9 cellular contexts compared by ENCODE assay signal in genomic region chrX:130393451-130394074, GRCh38. TPM values are rescaled to one million over a fixed set of nuclear protein-coding genes. Genes with fewer than 3 reads are reported as not detected.
DNase-seq lines count a peak whose midpoint lies in the region; ATAC-seq and TF ChIP-seq lines count a peak whose summit lies in the region.
"Had no signal": no experiment of that assay in that cellular context is flagged by ENCODE, and none has a peak within 500 bp of the region (broad histone marks: within the 10 kb centered on the region; RNA-seq: fewer than 3 reads in every experiment).

No MANE protein-coding gene starts in this region.

- peak overlapping the region; percentile 58 for H2AFZ ChIP-seq in neural progenitor cell (replicated peaks)

- POLR2A ChIA-PET in RWPE1 (lab: Yijun Ruan, JAX; ENCODE audit: low non-redundant PET), result no interaction called here

- TF ChIP-seq CTCF in RWPE1 (conservative IDR thresholded peaks at IDR 0.05; ENCODE audit: low read depth) (peak; percentile 68), esophagus squamous epithelium (IDR thresholded peaks at IDR 0.05) (peak in 5 of 6 experiments; percentile 42 to 57 (median 47)), neural progenitor cell (IDR thresholded peaks at IDR 0.05) (peak; percentile 68)

- H3K4me3 ChIP-seq in esophagus squamous epithelium, result no peak overlapping the region
- no peak overlapping the region for H3K4me3 ChIP-seq in neural progenitor cell

- H3K4me1 ChIP-seq in esophagus squamous epithelium (no peaks in the 10 kb centered on the region), neural progenitor cell (no peaks in the 10 kb centered on the region)

- H3K27ac Mint-ChIP-seq in neural progenitor cell, result no peak overlapping the region
- no peak overlapping the region for H3K27ac Mint-ChIP-seq in T-helper 2 cell treated with Interferon-gamma antibody and Interleukin-4, amounts not matched to agents 5 μg/mL and 100 μg/mL, for 36 hours

- H3K27ac ChIP-seq in RWPE1 (no peak overlapping the region), esophagus squamous epithelium (no peak overlapping the region), neural progenitor cell (no peak overlapping the region)

- H3K4me3 Mint-ChIP-seq in neural progenitor cell, result no peak overlapping the region
- H3K4me3 Mint-ChIP-seq in T-helper 2 cell treated with Interferon-gamma antibody and Interleukin-4, amounts not matched to agents 5 μg/mL and 100 μg/mL, for 36 hours, result no peak overlapping the region

- intact Hi-C loops in esophagus squamous epithelium (cut with DNase I), result no loop called here

- no peak for TF ChIP-seq POLR2A in esophagus squamous epithelium (IDR thresholded peaks at IDR 0.05)

- WGBS in esophagus squamous epithelium, 2 donors, result 32 to 37% methylated on average over 4 to 5 of the region's 5 CpGs

- no peaks in the 10 kb centered on the region for H3K36me3 Mint-ChIP-seq in neural progenitor cell
- H3K36me3 Mint-ChIP-seq in T-helper 2 cell treated with Interferon-gamma antibody and Interleukin-4, amounts not matched to agents 5 μg/mL and 100 μg/mL, for 36 hours (ENCODE audit: low read depth), result no peaks in the 10 kb centered on the region

- CTCF ChIA-PET in RWPE1 (lab: Yijun Ruan, JAX), result interaction anchor here (0.6 to 1.5 kb wide), 8 partner anchors 9 to 1596 kb away, joined by 3 to 11 read pairs (median 3); no protein-coding TSS in a partner anchor

- ATAC-seq in HG02798 (IDR thresholded peaks at IDR 0.05; ENCODE audit: poor library complexity, unreplicated experiment), result no peak

- H3K36me3 ChIP-seq in esophagus squamous epithelium (no peaks in the 10 kb centered on the region), neural progenitor cell (no peaks in the 10 kb centered on the region)

- H3K27me3 Mint-ChIP-seq in neural progenitor cell (ENCODE audit: insufficient read depth, low read depth), result no peaks in the 10 kb centered on the region
- H3K27me3 Mint-ChIP-seq in T-helper 2 cell treated with Interferon-gamma antibody and Interleukin-4, amounts not matched to agents 5 μg/mL and 100 μg/mL, for 36 hours (ENCODE audit: low read depth), result peaks cover 2% of the 10 kb centered on the region

- no peaks in the 10 kb centered on the region for H3K79me2 ChIP-seq in neural progenitor cell (ENCODE audit: low read depth)

- no peaks in the 10 kb centered on the region for H3F3A ChIP-seq in neural progenitor cell (ENCODE audit: low read depth)

- H3K4me1 Mint-ChIP-seq in neural progenitor cell, result no peaks in the 10 kb centered on the region
- H3K4me1 Mint-ChIP-seq in T-helper 2 cell treated with Interferon-gamma antibody and Interleukin-4, amounts not matched to agents 5 μg/mL and 100 μg/mL, for 36 hours (ENCODE audit: low read depth), result no peaks in the 10 kb centered on the region

- H3K27me3 ChIP-seq in esophagus squamous epithelium, result peaks cover 0 to 4% (median 0%) of the 10 kb centered on the region in 4 donors
- H3K27me3 ChIP-seq in neural progenitor cell, result peaks cover 10% of the 10 kb centered on the region

- DNase-seq in DMS53 (lab: John Stamatoyannopoulos, UW) (peak; percentile 80), HuH-7.5 (ENCODE audit: low spot score) (peak; percentile 23), RWPE1 (ENCODE audit: low spot score) (peak; percentile 45), esophagus squamous epithelium (lab: John Stamatoyannopoulos, UW) (no peak), neural progenitor cell (ENCODE audit: low spot score) (peak; percentile 65)
- no peak for DNase-seq in stimulated activated naive CD4-positive, alpha-beta T cell treated with Interleukin-2 at 50 U/mL for 16 hours (lab: John Stamatoyannopoulos, UW)
- no peak for DNase-seq in T-helper 2 cell treated with Interferon-gamma antibody and Interleukin-4, amounts not matched to agents 5 μg/mL and 100 μg/mL, for 36 hours (ENCODE audit: low spot score)

- H3K4me2 ChIP-seq in neural progenitor cell, result no peak overlapping the region

- H3K9me3 ChIP-seq in esophagus squamous epithelium (no peaks in the 10 kb centered on the region), neural progenitor cell (ENCODE audit: low read depth) (no peaks in the 10 kb centered on the region)

- no peaks in the 10 kb centered on the region for H4K20me1 ChIP-seq in neural progenitor cell (ENCODE audit: low read depth)

- no peaks in the 10 kb centered on the region for H3K9me3 Mint-ChIP-seq in neural progenitor cell
- no peaks in the 10 kb centered on the region for H3K9me3 Mint-ChIP-seq in T-helper 2 cell treated with Interferon-gamma antibody and Interleukin-4, amounts not matched to agents 5 μg/mL and 100 μg/mL, for 36 hours

- H3K9ac ChIP-seq in neural progenitor cell, result no peak overlapping the region

RNA-seq across cellular contexts. Expression of gene GPR119, which starts 8.1 kb away (rescaled TPM):
- total RNA-seq in esophagus squamous epithelium (not detected), neural progenitor cell (ENCODE audit: low replicate concordance) (not detected in 2 replicates)
- total RNA-seq: T-helper 1 cell treated with Interleukin-12 subunit alpha and Interleukin-12 subunit beta and Interleukin-4 antibody, amounts not matched to agents 30 ng/mL and 1 ng/mL, for 36 hours had no signal

RNA-seq across cellular contexts. Expression of gene RBMX2, which starts 8.2 kb away (rescaled TPM):
- total RNA-seq in esophagus squamous epithelium, result 10 to 100 TPM in 3 of 4 donors, 1 to 10 TPM in 1; 4.4 to 13.0 (median 11.3) TPM
- total RNA-seq in neural progenitor cell (ENCODE audit: low replicate concordance), result 27.8 and 35.4 TPM in 2 replicates

RNA-seq across cellular contexts. Expression of gene SLC25A14, which starts 53.8 kb away (rescaled TPM):
- total RNA-seq in esophagus squamous epithelium (1 to 10 TPM; 6.2 to 8.4 (median 6.4) TPM), neural progenitor cell (ENCODE audit: low replicate concordance) (13.7 and 19.2 TPM in 2 replicates)

Comparison
In these comparisons a context has a peak if more than half of its experiments do, and no peak if none do; other contexts are left out.
1. DNase-seq: peak in DMS53 (single experiment), HuH-7.5 (single experiment), RWPE1 (single experiment) and neural progenitor cell (single experiment); none in esophagus squamous epithelium (single experiment), stimulated activated naive CD4-positive, alpha-beta T cell treated with Interleukin-2 at 50 U/mL for 16 hours (single experiment) and T-helper 2 cell treated with Interferon-gamma antibody and Interleukin-4, amounts not matched to agents 5 μg/mL and 100 μg/mL, for 36 hours (single experiment).
2. Peak in every context shown above with its lines, with median percentiles within 50 percentile points of each other: CTCF ChIP-seq.